In genomic region chr9:72585737-72586136, GRCh38 we compare ENCODE assay signal across 14 cellular contexts.
DNase-seq lines count a peak whose midpoint lies in the region; ATAC-seq and TF ChIP-seq lines count a peak whose summit lies in the region.
"Had no signal": no experiment of that assay in that cellular context is flagged by ENCODE, and none has a peak within 500 bp of the region (broad histone marks: within the 10 kb centered on the region; RNA-seq: fewer than 3 reads in every experiment).

No MANE protein-coding gene starts in this region.

- in situ Hi-C loops in IMR-90 (cut with MboI; ENCODE audit: low sequenced_read_pairs), result no loop called here

- H4K20me1 ChIP-seq in IMR-90 (ENCODE audit: insufficient read depth, low read length) (no peaks in the 10 kb centered on the region), hepatocyte (ENCODE audit: insufficient read depth, poor library complexity, severe bottlenecking) (no peaks in the 10 kb centered on the region)

- H3K4me1 ChIP-seq in IMR-90 (ENCODE audit: control insufficient read depth, insufficient read depth, low read length) (peaks cover 18% of the 10 kb centered on the region), hepatocyte (ENCODE audit: insufficient read depth) (peaks cover 15% of the 10 kb centered on the region)

- H3K14ac ChIP-seq in IMR-90 (replicated peaks; ENCODE audit: low read depth, low read length), result peak overlapping the region; percentile 64

- H3K18ac ChIP-seq in IMR-90 (ENCODE audit: low read depth, low read length), result peak overlapping the region; percentile 76

- dilution Hi-C loops in IMR-90 (cut with HindIII; ENCODE audit: low sequenced_read_pairs, unreplicated experiment), result no loop called here

- BruUV-seq in IMR-90 (replicated peaks; lab: Mats Ljungman, UMichigan), result no TSS peak

- no peak for TF ChIP-seq POLR2A in IMR-90 (IDR thresholded peaks at IDR 0.05; ENCODE audit: low read depth, low read length)

- DNase-seq in AG08395 (ENCODE audit: low spot score) (peak; percentile 4), IMR-90 (peak; percentile 83), amniotic epithelial cell (ENCODE audit: low read depth) (peak; percentile 51), hepatocyte (ENCODE audit: low spot score) (no peak), GM10248 (ENCODE audit: extremely low spot score) (no peak), KG1 (lab: John Stamatoyannopoulos, UW) (no peak)
- DNase-seq: GOT3, NCI-H2029, OCI-M1 had no signal

- CTCF ChIA-PET in IMR-90 (lab: Yijun Ruan, JAX), result interaction anchor here (0.7 to 1.3 kb wide), 3 partner anchors 34 to 304 kb away, joined by 3 read pairs; no protein-coding TSS in a partner anchor
- CTCF ChIA-PET in GM10248 (lab: Yijun Ruan, JAX), result interaction anchor here (0.7 to 2.6 kb wide), 6 partner anchors 9 to 305 kb away, joined by 3 to 9 read pairs (median 4); no protein-coding TSS in a partner anchor

- no peak for TF ChIP-seq RAD21 in IMR-90 (IDR thresholded peaks at IDR 0.05; ENCODE audit: low read length)

- H3K27ac ChIP-seq in IMR-90 (ENCODE audit: insufficient read depth, low read length) (peak overlapping the region; percentile 78; the same call in 1 of the 2 replicates), hepatocyte (peak overlapping the region; percentile 70)
- H3K27ac ChIP-seq: C4-2B, thoracic aorta had no signal

- no peaks in the 10 kb centered on the region for H3K27me3 ChIP-seq in IMR-90 (ENCODE audit: control insufficient read depth, insufficient read depth, low read length)
- no peaks in the 10 kb centered on the region for H3K27me3 ChIP-seq in hepatocyte

- H3K79me2 ChIP-seq in hepatocyte, result no peaks in the 10 kb centered on the region

- H4K8ac ChIP-seq in IMR-90 (ENCODE audit: low read depth in 2 of 2, low read length in 2 of 2), result peak overlapping the region; percentile 26 to 74; a peak in 3 of 4 replicates

- H2BK120ac ChIP-seq in IMR-90 (ENCODE audit: low read depth, low read length), result peak overlapping the region; percentile 95

- H3K4ac ChIP-seq in IMR-90 (ENCODE audit: low read depth, low read length), result peak overlapping the region; percentile 92

- H3K9me1 ChIP-seq in IMR-90 (ENCODE audit: insufficient read depth, low read length), result peaks cover 8% of the 10 kb centered on the region

- H2AFZ ChIP-seq in IMR-90 (replicated peaks; ENCODE audit: low read length, poor library complexity) (no peak overlapping the region), hepatocyte (no peak overlapping the region)

- peaks cover 0 to 13% of the 10 kb centered on the region in 2 experiments; a peak in 2 of 4 replicates for H3K79me1 ChIP-seq in IMR-90 (ENCODE audit: low read depth in 1 of 2, low read length in 2 of 2)

- peak overlapping the region; percentile 55 for H4K91ac ChIP-seq in IMR-90 (ENCODE audit: insufficient read depth, low read depth, low read length)

- intact Hi-C loops in IMR-90 (cut with micrococcal nuclease), result loop anchor here (2.0 kb wide), 1 partner anchor 105 kb away; no protein-coding TSS in a partner anchor

- H3K4me3 ChIP-seq in IMR-90 (ENCODE audit: insufficient read depth, low read depth, low read length) (no peak overlapping the region), hepatocyte (no peak overlapping the region)
- H3K4me3 ChIP-seq: lung, thoracic aorta had no signal

- H3K9me2 ChIP-seq in hepatocyte (replicated peaks; ENCODE audit: insufficient read depth), result no peaks in the 10 kb centered on the region

- no peaks in the 10 kb centered on the region for H3K36me3 ChIP-seq in IMR-90 (ENCODE audit: control insufficient read depth, insufficient read depth, low read length)
- H3K36me3 ChIP-seq in hepatocyte (replicated peaks; ENCODE audit: insufficient read depth, low read depth), result no peaks in the 10 kb centered on the region
- H3K36me3 ChIP-seq: thoracic aorta had no signal

- ATAC-seq in IMR-90 (ENCODE audit: low read depth), result peak; percentile 65
- ATAC-seq in GM19035 (IDR thresholded peaks at IDR 0.05; ENCODE audit: unreplicated experiment), result no peak
- ATAC-seq in GM21423 (IDR thresholded peaks at IDR 0.05; ENCODE audit: unreplicated experiment), result no peak

- peak overlapping the region; percentile 74 for H3K23ac ChIP-seq in IMR-90 (ENCODE audit: low read depth, low read length)

- H3K56ac ChIP-seq in IMR-90 (ENCODE audit: extremely low read depth, insufficient read depth, low read length), result no peak overlapping the region

- H4K5ac ChIP-seq in IMR-90 (ENCODE audit: low read depth, low read length), result peak overlapping the region; percentile 25

- peak overlapping the region; percentile 97 for H2BK5ac ChIP-seq in IMR-90 (ENCODE audit: low read depth, low read length, poor library complexity, severe bottlenecking)

- POLR2A ChIA-PET in IMR-90 (lab: Charles Lee; ENCODE audit: unreplicated experiment) (interaction anchor here (0.6 to 1.3 kb wide), 4 partner anchors 75 to 229 kb away, joined by 3 to 10 read pairs (median 6); partner anchors contain the start of gene ZFAND5), GM10248 (lab: Yijun Ruan, JAX) (no interaction called here)

- H2AK5ac ChIP-seq in IMR-90 (ENCODE audit: low read depth, low read length), result peak overlapping the region; percentile 73

- peak overlapping the region; percentile 86 for H2BK20ac ChIP-seq in IMR-90 (ENCODE audit: low read depth, low read length)

- no peak overlapping the region for H3K9ac ChIP-seq in IMR-90 (ENCODE audit: low read depth, low read length)

- WGBS in IMR-90 (ENCODE audit: extremely low coverage in 2 of 2, insufficient read length in 1 of 2), 2 experiments, result 88% methylated on average over 1 of the region's 6 CpGs; no CpG with 5 or more reads in 1 of the 2 experiments
- WGBS in hepatocyte (ENCODE audit: low lambda C conversion rate, missing lambda C conversion rate), result 81% methylated on average over 6 of the region's 6 CpGs

- 0 out of 2 replicates have a peak overlapping the region, but pooled peaks have one; percentile 2 for H3K4me2 ChIP-seq in IMR-90 (ENCODE audit: low read depth, low read length)
- no peak overlapping the region for H3K4me2 ChIP-seq in hepatocyte

- peak overlapping the region; percentile 4 for H2AK9ac ChIP-seq in IMR-90 (replicated peaks; ENCODE audit: low read depth, low read length, poor library complexity)

- H3K9me3 ChIP-seq in IMR-90 (ENCODE audit: control insufficient read depth, insufficient read depth, low read length), result no peaks in the 10 kb centered on the region
- H3K9me3 ChIP-seq in hepatocyte (ENCODE audit: low read depth), result no peaks in the 10 kb centered on the region
- H3K9me3 ChIP-seq: thoracic aorta had no signal

- peak overlapping the region; percentile 8; the same call in 2 of the 3 replicates for H2BK15ac ChIP-seq in IMR-90 (ENCODE audit: low read depth, low read length)

- TF ChIP-seq CTCF in IMR-90 (conservative IDR thresholded peaks at IDR 0.05; ENCODE audit: low read depth, low read length) (no peak), hepatocyte (IDR thresholded peaks at IDR 0.05; ENCODE audit: poor library complexity) (no peak), GM10248 (IDR thresholded peaks at IDR 0.05; ENCODE audit: control extremely low read depth, extremely low read depth, low read depth, missing control alignments) (no peak)

TF ChIP-seq in IMR-90, 13 proteins besides CTCF, POLR2A, EP300 and RAD21:
- TF ChIP-seq CEBPB (IDR thresholded peaks at IDR 0.05; ENCODE audit: low read depth, low read length) (0 out of 2 replicates have a peak, but pooled peaks have one; percentile 16), RCOR1 (IDR thresholded peaks at IDR 0.05; ENCODE audit: insufficient replicate concordance, low read length) (no peak)

Comparison
In these comparisons a context has a peak if more than half of its experiments do, and no peak if none do; other contexts are left out.
1. DNase-seq: peak in AG08395 (single experiment), IMR-90 (single experiment) and amniotic epithelial cell (single experiment); none in hepatocyte (single experiment), GM10248 (single experiment) and KG1 (single experiment).